In the genomic region with DNA sequence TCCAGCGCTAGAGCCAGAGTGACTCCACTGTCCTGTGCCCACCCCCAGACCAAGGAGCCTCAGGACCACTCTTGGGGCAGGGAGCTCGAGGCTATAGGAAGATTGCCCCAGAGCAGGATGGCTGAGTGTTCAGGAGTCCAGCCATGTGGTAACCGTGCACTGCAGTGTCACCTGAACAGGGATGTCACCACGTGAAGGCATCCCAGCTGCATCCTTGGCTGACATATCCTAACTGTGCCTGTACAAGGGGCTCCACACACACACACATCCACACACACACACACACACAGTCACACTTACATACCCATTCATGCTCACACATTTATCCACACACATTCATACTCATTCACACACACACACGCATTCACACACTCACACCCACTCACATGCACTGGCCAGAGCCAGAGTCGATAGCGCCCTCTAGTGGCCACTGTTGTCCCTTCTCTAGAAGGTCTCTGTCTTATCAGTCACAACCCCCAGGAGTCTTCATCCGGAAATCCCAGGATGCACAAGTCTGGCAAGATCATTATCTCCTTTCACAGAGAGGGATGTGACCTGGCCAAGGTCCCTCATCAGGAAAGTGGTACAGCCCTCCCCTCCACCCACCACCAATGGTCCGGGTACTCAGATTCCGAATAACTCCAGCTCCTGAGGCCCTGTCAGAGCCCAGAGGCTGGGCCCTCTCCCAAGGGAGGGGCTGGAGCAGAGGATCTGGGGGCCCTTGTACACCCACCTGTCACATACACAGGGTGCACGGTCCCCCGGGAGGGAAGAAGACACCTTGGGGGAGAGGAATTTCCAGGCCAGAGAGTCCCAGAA, we compare ENCODE assay signal across 8 cellular contexts. TPM values are rescaled to one million over a fixed set of nuclear protein-coding genes. Genes with fewer than 3 reads are reported as not detected.
DNase-seq lines count a peak whose midpoint lies in the region; ATAC-seq, FAIRE-seq and TF ChIP-seq lines count a peak whose summit lies in the region.

No MANE protein-coding gene starts in this region.

- FAIRE-seq in small intestine (lab: Jason Lieb, UNC): no peak

- H3K9me3 ChIP-seq in right atrium auricular region (no peaks in the 10 kb centered on the region), small intestine (ENCODE audit: control insufficient read depth, low read depth) (no peaks in the 10 kb centered on the region)

- H3K27ac Mint-ChIP-seq in activated naive CD4-positive, alpha-beta T cell treated with anti-CD3 and anti-CD28 coated beads, Interleukin-2, amount 50 U/mL, for 72 hours: no peak overlapping the region

- H3K36me3 ChIP-seq in right atrium auricular region (no peaks in the 10 kb centered on the region), small intestine (ENCODE audit: control insufficient read depth in 2 of 2, insufficient read depth in 2 of 2, low read length in 2 of 2) (no peaks in the 10 kb centered on the region)

- peak; percentile 36 for DNase-seq in DMS114 treated with DMSO at 0.1 percent for 48 hours (lab: John Stamatoyannopoulos, UW; ENCODE audit: unreplicated experiment)
- peak; percentile 54 for DNase-seq in KG1 (lab: John Stamatoyannopoulos, UW)
- peak in 1 of 2 donors; percentile 79 for DNase-seq in activated naive CD4-positive, alpha-beta T cell treated with anti-CD3 and anti-CD28 coated beads, Interleukin-2, amount 50 U/mL, for 72 hours (ENCODE audit: low spot score in 2 of 2)
- DNase-seq in right atrium auricular region (ENCODE audit: low spot score): peak; percentile 55
- peak; percentile 37 for DNase-seq in small intestine
- DNase-seq in DMS79 treated with DMSO at 0.1 percent for 48 hours (lab: John Stamatoyannopoulos, UW): no peak

- peak; percentile 19 to 73 for TF ChIP-seq CTCF in right atrium auricular region (IDR thresholded peaks at IDR 0.05)

- H3K4me1 ChIP-seq in right atrium auricular region (no peaks in the 10 kb centered on the region), small intestine (ENCODE audit: control insufficient read depth in 2 of 2, insufficient read depth in 1 of 2, low read depth in 1 of 2, low read length in 1 of 2) (no peaks in the 10 kb centered on the region)

- 52 to 58% (median 54%) methylated on average over 12 of the region's 12 CpGs for WGBS in small intestine, 3 donors

- no peak overlapping the region for H3K4me3 ChIP-seq in right atrium auricular region
- H3K4me3 ChIP-seq in small intestine (ENCODE audit: low read depth in 1 of 2, low read length in 2 of 2): no peak overlapping the region

- ATAC-seq in SK-N-SH treated with all-trans-retinoic acid at 6 μM for 48 hours (peak; percentile 94), GM18511 (IDR thresholded peaks at IDR 0.05; ENCODE audit: unreplicated experiment) (no peak)
- peak; percentile 82 to 90 for ATAC-seq in activated naive CD4-positive, alpha-beta T cell treated with anti-CD3 and anti-CD28 coated beads, Interleukin-2, amount 50 U/mL, for 72 hours

- no peaks in the 10 kb centered on the region for H3K36me3 Mint-ChIP-seq in activated naive CD4-positive, alpha-beta T cell treated with anti-CD3 and anti-CD28 coated beads, Interleukin-2, amount 50 U/mL, for 72 hours

- H3K27me3 ChIP-seq in right atrium auricular region (no peaks in the 10 kb centered on the region), small intestine (ENCODE audit: control insufficient read depth in 2 of 2, insufficient read depth in 2 of 2, low read length in 2 of 2) (no peaks in the 10 kb centered on the region)

- H3K9me3 Mint-ChIP-seq in activated naive CD4-positive, alpha-beta T cell treated with anti-CD3 and anti-CD28 coated beads, Interleukin-2, amount 50 U/mL, for 72 hours: no peaks in the 10 kb centered on the region

- no peak overlapping the region for H3K27ac ChIP-seq in right atrium auricular region
- peak overlapping the region in 1 of 2 donors; percentile 18 for H3K27ac ChIP-seq in small intestine (ENCODE audit: low read depth in 1 of 2, low read length in 1 of 2)

TF ChIP-seq in SK-N-SH treated with all-trans-retinoic acid at 6 μM for 48 hours, 23 proteins besides CTCF, POLR2A, EP300 and RAD21:
- TF ChIP-seq ZFP3 (CRISPR knock-in tag; IDR thresholded peaks at IDR 0.05) (no peak), CSDC2 (CRISPR knock-in tag; IDR thresholded peaks at IDR 0.05) (no peak), POU6F1 (CRISPR knock-in tag; IDR thresholded peaks at IDR 0.05; ENCODE audit: borderline replicate concordance, low read depth) (no peak), ARNTL (CRISPR knock-in tag; IDR thresholded peaks at IDR 0.05; ENCODE audit: borderline replicate concordance, low read depth) (no peak), ZNF70 (CRISPR knock-in tag; IDR thresholded peaks at IDR 0.05) (no peak), ZFP30 (CRISPR knock-in tag; IDR thresholded peaks at IDR 0.05) (no peak), ZNF565 (CRISPR knock-in tag; conservative IDR thresholded peaks at IDR 0.05; ENCODE audit: low read depth) (no peak), ISL1 (CRISPR knock-in tag; IDR thresholded peaks at IDR 0.05) (no peak), TOX (CRISPR knock-in tag; IDR thresholded peaks at IDR 0.05; ENCODE audit: borderline replicate concordance) (no peak), OSR1 (CRISPR knock-in tag; IDR thresholded peaks at IDR 0.05) (no peak), ZC3H10 (CRISPR knock-in tag; IDR thresholded peaks at IDR 0.05) (no peak), RARB (CRISPR knock-in tag; IDR thresholded peaks at IDR 0.05) (no peak), GLIS3 (CRISPR knock-in tag; IDR thresholded peaks at IDR 0.05) (no peak), ZNF8 (CRISPR knock-in tag; IDR thresholded peaks at IDR 0.05) (no peak), ESRRG (CRISPR knock-in tag; IDR thresholded peaks at IDR 0.05) (no peak), TCF4 (CRISPR knock-in tag; IDR thresholded peaks at IDR 0.05; ENCODE audit: borderline replicate concordance) (no peak), SNAI2 (CRISPR knock-in tag; IDR thresholded peaks at IDR 0.05) (no peak)
- TF ChIP-seq, protein P1, sequence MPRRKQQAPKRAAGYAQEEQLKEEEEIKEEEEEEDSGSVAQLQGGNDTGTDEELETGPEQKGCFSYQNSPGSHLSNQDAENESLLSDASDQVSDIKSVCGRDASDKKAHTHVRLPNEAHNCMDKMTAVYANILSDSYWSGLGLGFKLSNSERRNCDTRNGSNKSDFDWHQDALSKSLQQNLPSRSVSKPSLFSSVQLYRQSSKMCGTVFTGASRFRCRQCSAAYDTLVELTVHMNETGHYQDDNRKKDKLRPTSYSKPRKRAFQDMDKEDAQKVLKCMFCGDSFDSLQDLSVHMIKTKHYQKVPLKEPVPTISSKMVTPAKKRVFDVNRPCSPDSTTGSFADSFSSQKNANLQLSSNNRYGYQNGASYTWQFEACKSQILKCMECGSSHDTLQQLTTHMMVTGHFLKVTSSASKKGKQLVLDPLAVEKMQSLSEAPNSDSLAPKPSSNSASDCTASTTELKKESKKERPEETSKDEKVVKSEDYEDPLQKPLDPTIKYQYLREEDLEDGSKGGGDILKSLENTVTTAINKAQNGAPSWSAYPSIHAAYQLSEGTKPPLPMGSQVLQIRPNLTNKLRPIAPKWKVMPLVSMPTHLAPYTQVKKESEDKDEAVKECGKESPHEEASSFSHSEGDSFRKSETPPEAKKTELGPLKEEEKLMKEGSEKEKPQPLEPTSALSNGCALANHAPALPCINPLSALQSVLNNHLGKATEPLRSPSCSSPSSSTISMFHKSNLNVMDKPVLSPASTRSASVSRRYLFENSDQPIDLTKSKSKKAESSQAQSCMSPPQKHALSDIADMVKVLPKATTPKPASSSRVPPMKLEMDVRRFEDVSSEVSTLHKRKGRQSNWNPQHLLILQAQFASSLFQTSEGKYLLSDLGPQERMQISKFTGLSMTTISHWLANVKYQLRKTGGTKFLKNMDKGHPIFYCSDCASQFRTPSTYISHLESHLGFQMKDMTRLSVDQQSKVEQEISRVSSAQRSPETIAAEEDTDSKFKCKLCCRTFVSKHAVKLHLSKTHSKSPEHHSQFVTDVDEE (CRISPR knock-in tag; IDR thresholded peaks at IDR 0.05): no peak

RNA-seq across cellular contexts. Expression of gene IGLL5, which starts 55.1 kb away (rescaled TPM):
- total RNA-seq in activated naive CD4-positive, alpha-beta T cell treated with anti-CD3 and anti-CD28 coated beads, Interleukin-2, amount 50 U/mL, for 72 hours: not detected
- 1 to 10 TPM in 1 of 2 donors, under 1 TPM in 1; 0.59 to 1.4 TPM for total RNA-seq in right atrium auricular region
- 100 to 1,000 TPM in 1 of 3 donors, 10 to 100 TPM in 1, 1 to 10 TPM in 1; 5.6 to 215 (median 24.6) TPM for polyA plus RNA-seq in small intestine
